Comparison of ENCODE assay signal across 23 cellular contexts in genomic region chr17:9110501-9110900, GRCh38.
DNase-seq lines count a peak whose midpoint lies in the region; ATAC-seq and TF ChIP-seq lines count a peak whose summit lies in the region.
"Had no signal": no experiment of that assay in that cellular context is flagged by ENCODE, and none has a peak within 500 bp of the region (broad histone marks: within the 10 kb centered on the region; RNA-seq: fewer than 3 reads in every experiment).

No MANE protein-coding gene starts in this region.

- no peak overlapping the region for H2BK5ac ChIP-seq in H9 (ENCODE audit: insufficient read length, low read length)

- no peak overlapping the region for H3K4me2 ChIP-seq in H9 (ENCODE audit: insufficient read depth, insufficient read length, low read length)
- H3K4me2 ChIP-seq: A549; BLaER1 treated with 17β-estradiol and CSF1 and Interleukin-3, amounts not matched to agents 10 nM and 100 nM had no signal

- no peak overlapping the region for H3K4me3 ChIP-seq in body of pancreas
- H3K4me3 ChIP-seq in SJCRH30 = no peak overlapping the region
- H3K4me3 ChIP-seq: A549; BLaER1 treated with 17β-estradiol and CSF1 and Interleukin-3, amounts not matched to agents 10 nM and 100 nM; HAP-1 had no signal

- H3K27ac Mint-ChIP-seq in H9 = no peak overlapping the region; a peak in 2 of 7 replicates
- H3K27ac Mint-ChIP-seq in chondrocyte (ENCODE audit: unreplicated experiment) = no peak overlapping the region
- H3K27ac Mint-ChIP-seq: CD4-positive, alpha-beta memory T cell; HFFc6 had no signal

- TF ChIP-seq POLR2A in body of pancreas (IDR thresholded peaks at IDR 0.05) = no peak

- no peaks in the 10 kb centered on the region for H4K20me1 ChIP-seq in H9 (ENCODE audit: control insufficient read depth, insufficient read depth, insufficient read length)
- H4K20me1 ChIP-seq: BLaER1 treated with 17β-estradiol and CSF1 and Interleukin-3, amounts not matched to agents 10 nM and 100 nM had no signal

- no peaks in the 10 kb centered on the region for H3K36me3 ChIP-seq in body of pancreas (replicated peaks in 1 of 2; ENCODE audit: insufficient read depth in 1 of 2, low read depth in 2 of 2)
- H3K36me3 ChIP-seq in SJCRH30 = no peaks in the 10 kb centered on the region
- H3K36me3 ChIP-seq: BE2C; BLaER1 treated with 17β-estradiol and CSF1 and Interleukin-3, amounts not matched to agents 10 nM and 100 nM; HAP-1 had no signal

- no peak overlapping the region for H3K23ac ChIP-seq in H9 (ENCODE audit: insufficient read length, low read depth, low read length)

- no peak overlapping the region for H3T11ph ChIP-seq in H9 (ENCODE audit: low read length)

- no peak overlapping the region for H3K9ac ChIP-seq in H9 (ENCODE audit: extremely low read depth, insufficient read length, low read length)
- H3K9ac ChIP-seq: BLaER1 treated with 17β-estradiol and CSF1 and Interleukin-3, amounts not matched to agents 10 nM and 100 nM had no signal

- no peak overlapping the region for H3K27ac ChIP-seq in H9 (ENCODE audit: insufficient read length, low read depth, low read length)
- no peak overlapping the region for H3K27ac ChIP-seq in body of pancreas
- H3K27ac ChIP-seq in SJCRH30 = no peak overlapping the region
- H3K27ac ChIP-seq: A549; BLaER1 treated with 17β-estradiol and CSF1 and Interleukin-3, amounts not matched to agents 10 nM and 100 nM had no signal

- DNase-seq in ELF-1 (ENCODE audit: low read depth, low spot score) (peak; percentile 50), H9 (no peak), chondrocyte (ENCODE audit: low spot score) (peak; percentile 40), iPS-NIHi7 (ENCODE audit: extremely low spot score) (peak; percentile 5), body of pancreas (no peak), SJCRH30 (no peak)
- DNase-seq: 8988T; ACHN; AML-193; BE2C; Calu3; CD4-positive, alpha-beta memory T cell; COR-L47; DMS153; DND-41; GDM1; HFFc6 had no signal

- no peak overlapping the region for H2AFZ ChIP-seq in H9 (ENCODE audit: low read length)

- no peak overlapping the region for H2AK5ac ChIP-seq in H9 (ENCODE audit: insufficient read length, low read length)

- peaks cover 11% of the 10 kb centered on the region; the same call in 1 of the 2 replicates for H3K4me1 ChIP-seq in H9 (ENCODE audit: insufficient read depth, low read length)
- peaks cover 8% of the 10 kb centered on the region for H3K4me1 ChIP-seq in body of pancreas
- 0 out of 2 replicates have a peak, but pooled peaks cover 2% of the 10 kb centered on the region for H3K4me1 ChIP-seq in SJCRH30
- H3K4me1 ChIP-seq: BE2C had no signal

- H4K91ac ChIP-seq in H9 (ENCODE audit: insufficient read length, low read depth, low read length) = no peak overlapping the region

- ATAC-seq in HG02588 (IDR thresholded peaks at IDR 0.05; ENCODE audit: unreplicated experiment) = no peak
- ATAC-seq in body of pancreas = no peak
- ATAC-seq in GM18909 (IDR thresholded peaks at IDR 0.05; ENCODE audit: poor library complexity, unreplicated experiment) = no peak
- ATAC-seq: A549 had no signal

- H3K56ac ChIP-seq in H9 (ENCODE audit: insufficient read length, low read depth, low read length) = no peak overlapping the region

- H2BK15ac ChIP-seq in H9 (ENCODE audit: low read depth, low read length) = no peak overlapping the region

- no peak overlapping the region for H2BK12ac ChIP-seq in H9 (ENCODE audit: insufficient read length, low read depth, low read length)

- no peak overlapping the region for H3K4ac ChIP-seq in H9 (ENCODE audit: low read depth, low read length)

- no peak overlapping the region for H2BK120ac ChIP-seq in H9 (ENCODE audit: low read depth, low read length, poor library complexity, severe bottlenecking)

- H3K27me3 ChIP-seq in H9 (ENCODE audit: insufficient read depth, low read length) (no peaks in the 10 kb centered on the region), body of pancreas (no peaks in the 10 kb centered on the region), SJCRH30 (no peaks in the 10 kb centered on the region)
- H3K27me3 ChIP-seq: BE2C had no signal

- H3K36me3 Mint-ChIP-seq in H9 (ENCODE audit: insufficient read depth in 1 of 3, low read depth in 3 of 3) (no peaks in the 10 kb centered on the region), chondrocyte (ENCODE audit: low read depth) (no peaks in the 10 kb centered on the region)
- H3K36me3 Mint-ChIP-seq: CD14-positive monocyte; CD4-positive, alpha-beta memory T cell had no signal

- H3K18ac ChIP-seq in H9 (ENCODE audit: insufficient read length, low read depth, low read length) = no peak overlapping the region

- H3K79me2 ChIP-seq in H9 (ENCODE audit: insufficient read depth, low read length) = no peaks in the 10 kb centered on the region

- H3K79me1 ChIP-seq in H9 (ENCODE audit: insufficient read depth, low read depth, low read length, poor library complexity, severe bottlenecking) = no peaks in the 10 kb centered on the region

- H2BK20ac ChIP-seq in H9 (ENCODE audit: low read depth, low read length, poor library complexity, severe bottlenecking) = no peak overlapping the region

- intact Hi-C loops in body of pancreas (cut with DNase I) = no loop called here

- H3K4me3 Mint-ChIP-seq in H9 (no peak overlapping the region), chondrocyte (ENCODE audit: unreplicated experiment) (no peak overlapping the region)
- H3K4me3 Mint-ChIP-seq: CD14-positive monocyte, HFFc6 had no signal

- no CpG with 5 or more reads among the region's 7 CpGs for WGBS in H9 (ENCODE audit: extremely low coverage, insufficient read length, low lambda C conversion rate)
- WGBS in body of pancreas, 2 donors = 87 to 93% methylated on average over 5 to 7 of the region's 7 CpGs

- H4K8ac ChIP-seq in H9 (replicated peaks; ENCODE audit: insufficient read length, low read depth, low read length) = no peak overlapping the region

- H3K23me2 ChIP-seq in H9 (ENCODE audit: insufficient read length, low read depth, low read length, poor library complexity, severe bottlenecking) = no peaks in the 10 kb centered on the region

- peaks cover 46 to 54% of the 10 kb centered on the region in 2 experiments for H3K4me1 Mint-ChIP-seq in H9
- peaks cover 3% of the 10 kb centered on the region for H3K4me1 Mint-ChIP-seq in chondrocyte (ENCODE audit: low read depth)

- peak overlapping the region; percentile 39; the same call in 1 of the 2 replicates for H3K14ac ChIP-seq in H9 (ENCODE audit: insufficient read depth, low read length)

- H4K5ac ChIP-seq in H9 (ENCODE audit: insufficient read length, low read depth, low read length) = no peak overlapping the region

- H3K27me3 Mint-ChIP-seq in H9 (ENCODE audit: low read depth) = peaks cover 12% of the 10 kb centered on the region
- H3K27me3 Mint-ChIP-seq in chondrocyte (ENCODE audit: low read depth) = no peaks in the 10 kb centered on the region

- H3K9me3 Mint-ChIP-seq in H9 = no peaks in the 10 kb centered on the region
- H3K9me3 Mint-ChIP-seq in chondrocyte (ENCODE audit: low read depth) = no peaks in the 10 kb centered on the region
- H3K9me3 Mint-ChIP-seq: CD14-positive monocyte; CD4-positive, alpha-beta memory T cell had no signal

- H3K9me3 ChIP-seq in H9 (ENCODE audit: control insufficient read depth, low read depth, low read length) (no peaks in the 10 kb centered on the region), body of pancreas (no peaks in the 10 kb centered on the region), SJCRH30 (replicated peaks) (no peaks in the 10 kb centered on the region)
- H3K9me3 ChIP-seq: A549; BE2C; BLaER1 treated with 17β-estradiol and CSF1 and Interleukin-3, amounts not matched to agents 10 nM and 100 nM; HAP-1 had no signal

- no peak for TF ChIP-seq CTCF in H9 (conservative IDR thresholded peaks at IDR 0.05)
- TF ChIP-seq CTCF in chondrocyte (IDR thresholded peaks at IDR 0.05) = no peak
- TF ChIP-seq CTCF in body of pancreas (IDR thresholded peaks at IDR 0.05) = no peak

Comparison
In these comparisons a context has a peak if more than half of its experiments do, and no peak if none do; other contexts are left out.
1. DNase-seq: peak in ELF-1 (single experiment), chondrocyte (single experiment) and iPS-NIHi7 (single experiment); none in H9 (single experiment), body of pancreas (0 of 4) and SJCRH30 (0 of 2).